8 cellular contexts compared by ENCODE assay signal in the genomic region with DNA sequence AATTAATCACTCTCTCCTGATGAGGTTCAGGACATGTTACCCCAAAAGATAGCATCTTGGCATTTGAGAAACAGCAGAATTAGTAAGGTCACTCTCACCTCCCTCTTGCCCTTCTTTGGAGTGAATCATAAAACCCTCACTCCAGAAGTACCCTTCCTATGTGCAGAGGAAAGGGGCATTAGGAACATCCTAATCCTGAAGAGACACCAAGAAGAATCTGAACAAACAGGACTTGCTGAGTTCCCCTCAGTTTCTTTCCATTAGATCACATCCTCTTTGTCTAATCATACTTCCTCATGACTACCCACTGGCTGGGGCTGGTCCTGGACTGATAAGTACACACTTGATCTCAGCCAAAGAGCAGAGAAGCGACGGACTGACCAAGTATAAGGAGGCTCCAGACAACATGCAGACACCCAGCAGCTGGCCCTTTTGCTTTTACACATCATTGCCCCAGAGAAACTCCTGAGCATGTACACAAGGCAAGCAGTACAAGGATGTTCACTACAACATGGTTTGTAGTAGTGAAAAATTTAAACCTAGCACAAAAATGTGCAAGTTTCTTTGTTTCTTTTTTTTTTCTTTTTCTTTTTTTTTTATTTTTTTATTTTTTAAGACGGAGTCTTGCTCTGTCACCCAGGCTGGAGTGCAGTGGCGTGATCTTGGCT. TPM values are rescaled to one million over a fixed set of nuclear protein-coding genes. Genes with fewer than 3 reads are reported as not detected.
DNase-seq lines count a peak whose midpoint lies in the region; ATAC-seq, FAIRE-seq and TF ChIP-seq lines count a peak whose summit lies in the region.

No MANE protein-coding gene starts in this region.

- no peak for TF ChIP-seq CTCF in activated B cell treated with CpG ODN at 0.5 μM for 24 hours (IDR thresholded peaks at IDR 0.05)

- intact Hi-C loops in activated B cell treated with CpG ODN at 0.5 μM for 24 hours (cut with micrococcal nuclease), result loop anchor here (2.0 kb wide), 1 partner anchor 16 kb away; no protein-coding TSS in a partner anchor

- peaks cover 15% of the 10 kb centered on the region for H3K4me1 Mint-ChIP-seq in activated B cell treated with CpG ODN at 0.5 μM for 24 hours

- POLR2A ChIA-PET in activated B cell treated with CpG ODN at 0.5 μM for 24 hours (lab: Charles Lee), result no interaction called here

- H3K36me3 Mint-ChIP-seq in activated B cell treated with CpG ODN at 0.5 μM for 24 hours (ENCODE audit: low read depth), result no peaks in the 10 kb centered on the region

- no peak for FAIRE-seq in HTR-8/SVneo (lab: Jason Lieb, UNC)

- H3K9me3 Mint-ChIP-seq in activated B cell treated with CpG ODN at 0.5 μM for 24 hours, result peaks cover 6% of the 10 kb centered on the region

- ATAC-seq in HG03095 (IDR thresholded peaks at IDR 0.05; ENCODE audit: unreplicated experiment), result peak; percentile 92
- peak; percentile 91 for ATAC-seq in activated B cell treated with CpG ODN at 0.5 μM for 24 hours (ENCODE audit: low read depth)
- ATAC-seq in left lobe of liver, result peak; percentile 65

- peaks cover 11% of the 10 kb centered on the region for H3K27me3 Mint-ChIP-seq in activated B cell treated with CpG ODN at 0.5 μM for 24 hours

- H3K4me3 Mint-ChIP-seq in activated B cell treated with CpG ODN at 0.5 μM for 24 hours, result peak overlapping the region; percentile 50

- CTCF ChIA-PET in activated B cell treated with CpG ODN at 0.5 μM for 24 hours (lab: Charles Lee), result no interaction called here

- peak overlapping the region; percentile 86 for H3K27ac Mint-ChIP-seq in activated B cell treated with CpG ODN at 0.5 μM for 24 hours

- DNase-seq in NCI-H2029 (lab: John Stamatoyannopoulos, UW), result peak; percentile 29
- DNase-seq in NCI-H2029 treated with DMSO at 0.1 percent for 48 hours (lab: John Stamatoyannopoulos, UW), result no peak
- DNase-seq in activated B cell treated with CpG ODN at 0.5 μM for 24 hours, result no peak
- DNase-seq in left lobe of liver (ENCODE audit: low spot score), result no peak
- DNase-seq in NCI-H748 (lab: John Stamatoyannopoulos, UW; ENCODE audit: unreplicated experiment), result no peak
- no peak for DNase-seq in H4 (ENCODE audit: low spot score)
- DNase-seq in HTR-8/SVneo (ENCODE audit: insufficient read length, low spot score), result no peak

RNA-seq across cellular contexts. Expression of a gene that starts 15.0 kb away (rescaled TPM):
- total RNA-seq in activated B cell treated with CpG ODN at 0.5 μM for 24 hours (3.9 and 4.1 TPM in 2 replicates), left lobe of liver (0.81 TPM)
- total RNA-seq in H4 (2014; rRNA removed; shearing (Covaris generic)), result 0.04 TPM in 1 of 2 replicates, not detected in the other

RNA-seq across cellular contexts. Expression of a gene that starts 25.4 kb away (rescaled TPM):
- 47.9 and 54.2 TPM in 2 replicates for total RNA-seq in activated B cell treated with CpG ODN at 0.5 μM for 24 hours
- total RNA-seq in left lobe of liver, result 17.8 TPM
- 44.4 and 51.6 TPM in 2 replicates for total RNA-seq in H4 (2014; rRNA removed; shearing (Covaris generic))
